2 cellular contexts compared by ENCODE assay signal in genomic region chr19:35106898-35107540, GRCh38.
TF ChIP-seq lines count a peak whose summit lies in the region.

No MANE protein-coding gene starts in this region.

TF ChIP-seq in HCT116, 20 proteins besides CTCF, POLR2A, EP300 and RAD21:
- TF ChIP-seq ELF1 (IDR thresholded peaks at IDR 0.05; ENCODE audit: borderline replicate concordance, low read depth) = no peak
- TF ChIP-seq SIN3A (IDR thresholded peaks at IDR 0.05; ENCODE audit: low read depth) = 0 out of 2 replicates have a peak, but pooled peaks have one; percentile 40
- TF ChIP-seq EZH2phosphoT487 (IDR thresholded peaks at IDR 0.05; ENCODE audit: borderline replicate concordance) = no peak
- TF ChIP-seq SP1 (IDR thresholded peaks at IDR 0.05; ENCODE audit: low read depth) = no peak
- no peak; the same call in 1 of the 2 replicates for TF ChIP-seq CBX3 (IDR thresholded peaks at IDR 0.05; ENCODE audit: low read depth)
- no peak for TF ChIP-seq YY1 (IDR thresholded peaks at IDR 0.05; ENCODE audit: extremely low read depth, insufficient replicate concordance, low read depth, low read length)
- TF ChIP-seq ZNF274 (IDR thresholded peaks at IDR 0.05; ENCODE audit: low read depth, low read length) = no peak
- no peak for TF ChIP-seq EZH2 (IDR thresholded peaks at IDR 0.05)
- TF ChIP-seq EGR1 (IDR thresholded peaks at IDR 0.05; ENCODE audit: low read depth) = no peak
- TF ChIP-seq JUND (IDR thresholded peaks at IDR 0.05) = no peak
- TF ChIP-seq, protein P1, sequence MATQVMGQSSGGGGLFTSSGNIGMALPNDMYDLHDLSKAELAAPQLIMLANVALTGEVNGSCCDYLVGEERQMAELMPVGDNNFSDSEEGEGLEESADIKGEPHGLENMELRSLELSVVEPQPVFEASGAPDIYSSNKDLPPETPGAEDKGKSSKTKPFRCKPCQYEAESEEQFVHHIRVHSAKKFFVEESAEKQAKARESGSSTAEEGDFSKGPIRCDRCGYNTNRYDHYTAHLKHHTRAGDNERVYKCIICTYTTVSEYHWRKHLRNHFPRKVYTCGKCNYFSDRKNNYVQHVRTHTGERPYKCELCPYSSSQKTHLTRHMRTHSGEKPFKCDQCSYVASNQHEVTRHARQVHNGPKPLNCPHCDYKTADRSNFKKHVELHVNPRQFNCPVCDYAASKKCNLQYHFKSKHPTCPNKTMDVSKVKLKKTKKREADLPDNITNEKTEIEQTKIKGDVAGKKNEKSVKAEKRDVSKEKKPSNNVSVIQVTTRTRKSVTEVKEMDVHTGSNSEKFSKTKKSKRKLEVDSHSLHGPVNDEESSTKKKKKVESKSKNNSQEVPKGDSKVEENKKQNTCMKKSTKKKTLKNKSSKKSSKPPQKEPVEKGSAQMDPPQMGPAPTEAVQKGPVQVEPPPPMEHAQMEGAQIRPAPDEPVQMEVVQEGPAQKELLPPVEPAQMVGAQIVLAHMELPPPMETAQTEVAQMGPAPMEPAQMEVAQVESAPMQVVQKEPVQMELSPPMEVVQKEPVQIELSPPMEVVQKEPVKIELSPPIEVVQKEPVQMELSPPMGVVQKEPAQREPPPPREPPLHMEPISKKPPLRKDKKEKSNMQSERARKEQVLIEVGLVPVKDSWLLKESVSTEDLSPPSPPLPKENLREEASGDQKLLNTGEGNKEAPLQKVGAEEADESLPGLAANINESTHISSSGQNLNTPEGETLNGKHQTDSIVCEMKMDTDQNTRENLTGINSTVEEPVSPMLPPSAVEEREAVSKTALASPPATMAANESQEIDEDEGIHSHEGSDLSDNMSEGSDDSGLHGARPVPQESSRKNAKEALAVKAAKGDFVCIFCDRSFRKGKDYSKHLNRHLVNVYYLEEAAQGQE (IDR thresholded peaks at IDR 0.05; ENCODE audit: low read depth) = no peak
- TF ChIP-seq SRF (IDR thresholded peaks at IDR 0.05; ENCODE audit: low read depth) = no peak
- TF ChIP-seq, protein P2, sequence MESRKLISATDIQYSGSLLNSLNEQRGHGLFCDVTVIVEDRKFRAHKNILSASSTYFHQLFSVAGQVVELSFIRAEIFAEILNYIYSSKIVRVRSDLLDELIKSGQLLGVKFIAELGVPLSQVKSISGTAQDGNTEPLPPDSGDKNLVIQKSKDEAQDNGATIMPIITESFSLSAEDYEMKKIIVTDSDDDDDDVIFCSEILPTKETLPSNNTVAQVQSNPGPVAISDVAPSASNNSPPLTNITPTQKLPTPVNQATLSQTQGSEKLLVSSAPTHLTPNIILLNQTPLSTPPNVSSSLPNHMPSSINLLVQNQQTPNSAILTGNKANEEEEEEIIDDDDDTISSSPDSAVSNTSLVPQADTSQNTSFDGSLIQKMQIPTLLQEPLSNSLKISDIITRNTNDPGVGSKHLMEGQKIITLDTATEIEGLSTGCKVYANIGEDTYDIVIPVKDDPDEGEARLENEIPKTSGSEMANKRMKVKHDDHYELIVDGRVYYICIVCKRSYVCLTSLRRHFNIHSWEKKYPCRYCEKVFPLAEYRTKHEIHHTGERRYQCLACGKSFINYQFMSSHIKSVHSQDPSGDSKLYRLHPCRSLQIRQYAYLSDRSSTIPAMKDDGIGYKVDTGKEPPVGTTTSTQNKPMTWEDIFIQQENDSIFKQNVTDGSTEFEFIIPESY (IDR thresholded peaks at IDR 0.05; ENCODE audit: extremely low read depth, insufficient replicate concordance, low read length) = no peak
- peak; percentile 1; the same call in 1 of the 2 replicates for TF ChIP-seq MAX (IDR thresholded peaks at IDR 0.05)
- TF ChIP-seq FOSL1 (IDR thresholded peaks at IDR 0.05; ENCODE audit: low read depth) = 0 out of 2 replicates have a peak, but pooled peaks have one; percentile 1
- no peak for TF ChIP-seq TCF7L2 (IDR thresholded peaks at IDR 0.05; ENCODE audit: borderline replicate concordance, extremely low read depth, insufficient read depth, insufficient read length)
- TF ChIP-seq CEBPB (IDR thresholded peaks at IDR 0.05; ENCODE audit: low read depth) = no peak
- no peak for TF ChIP-seq ATF3 (IDR thresholded peaks at IDR 0.05)
- no peak for TF ChIP-seq POLR2AphosphoS5 (IDR thresholded peaks at IDR 0.05; ENCODE audit: low read depth, low read length)
- TF ChIP-seq ZFX (IDR thresholded peaks at IDR 0.05) = no peak

TF ChIP-seq in K562, 482 proteins besides CTCF, POLR2A, EP300 and RAD21:
- TF ChIP-seq ZNF316 (IDR thresholded peaks at IDR 0.05) = no peak
- TF ChIP-seq CBFA2T3 (IDR thresholded peaks at IDR 0.05) = 0 out of 2 replicates have a peak, but pooled peaks have one; percentile 16
- no peak for TF ChIP-seq PCBP1 (IDR thresholded peaks at IDR 0.05; ENCODE audit: low read depth, low read length, poor library complexity, severe bottlenecking)
- TF ChIP-seq RBM25 (IDR thresholded peaks at IDR 0.05; ENCODE audit: low read depth, low read length, severe bottlenecking) = peak; percentile 96
- TF ChIP-seq RCOR1 (IDR thresholded peaks at IDR 0.05; ENCODE audit: borderline replicate concordance in 1 of 2, low read depth in 2 of 2, low read length in 2 of 2) = 0 out of 4 replicates have a peak, but pooled peaks of 1 of the 2 experiments have one; percentile 40
- TF ChIP-seq ZBTB12 (CRISPR knock-in tag; IDR thresholded peaks at IDR 0.05) = no peak
- no peak for TF ChIP-seq MECOM (CRISPR knock-in tag; IDR thresholded peaks at IDR 0.05)
